ENCODE assay signal across 11 cellular contexts in the genomic region with DNA sequence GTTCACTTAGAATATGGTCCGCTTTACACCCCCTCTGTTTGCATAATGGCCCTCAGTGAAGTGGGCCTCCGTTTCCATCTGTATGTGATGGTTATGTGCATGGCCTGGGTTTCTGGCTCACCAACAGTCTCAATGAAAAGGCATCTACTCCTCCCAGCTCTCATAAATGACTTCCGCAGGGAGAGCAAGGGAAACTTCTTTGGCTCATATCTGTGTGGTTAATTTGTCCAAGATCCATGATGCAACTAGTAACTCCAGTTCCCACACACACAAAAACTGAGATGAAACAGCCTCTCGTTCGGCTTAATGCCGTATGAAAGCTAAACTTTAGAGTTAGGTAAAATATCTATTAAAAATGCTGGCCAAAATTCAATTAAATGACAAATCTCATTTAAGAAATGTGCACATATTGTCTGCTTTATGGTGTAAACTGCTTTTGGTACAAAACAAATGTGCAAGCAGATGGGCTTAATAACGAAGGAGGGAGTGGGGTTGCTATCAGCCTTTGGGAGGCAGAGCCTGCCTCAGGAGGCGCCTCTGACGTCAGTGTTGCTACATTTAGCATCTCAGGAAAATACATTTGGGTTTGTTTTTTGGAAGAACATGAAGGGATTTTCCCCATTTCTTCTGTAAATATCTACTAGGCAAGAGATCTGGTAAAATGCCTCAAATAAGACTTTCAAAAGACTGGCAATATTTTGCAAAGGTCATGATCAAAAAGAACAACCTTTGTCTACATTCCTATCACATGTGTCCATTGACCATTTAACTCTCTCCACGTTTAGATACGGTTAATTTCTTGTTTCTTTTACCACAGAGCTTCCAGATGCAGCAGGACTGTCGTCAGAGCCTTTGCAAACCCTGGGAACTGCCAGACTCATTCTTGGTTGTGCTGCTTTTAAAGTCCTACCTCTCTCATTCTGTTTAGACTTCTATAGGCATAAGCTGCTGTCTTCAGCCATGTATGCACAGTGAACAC.
A peak's percentile ranks its signal among the peaks of the same experiment; 100 is the strongest.
DNase-seq lines count a peak whose midpoint lies in the region; ATAC-seq and TF ChIP-seq lines count a peak whose summit lies in the region.
"Had no signal": no experiment of that assay in that cellular context is flagged by ENCODE, and none has a peak within 500 bp of the region (broad histone marks: within the 10 kb centered on the region; RNA-seq: fewer than 3 reads in every experiment).

No MANE protein-coding gene starts in this region.

- CTCF ChIA-PET in AG04449 (lab: Yijun Ruan, JAX), result interaction anchor here (0.8 to 1.2 kb wide), 2 partner anchors 24 to 403 kb away, joined by 3 read pairs; no protein-coding TSS in a partner anchor
- CTCF ChIA-PET in activated CD8-positive, alpha-beta T cell treated with anti-CD3 and anti-CD28 coated beads, Interleukin-2, amount 10 ng/mL, durations not matched to agents 7 days and 5 days (lab: Charles Lee), result interaction anchor here (0.6 to 3.9 kb wide), 5 partner anchors 10 to 758 kb away, joined by 3 to 17 read pairs (median 3); no protein-coding TSS in a partner anchor

- no peak overlapping the region; the same call in 1 of the 2 replicates for H3K4me3 ChIP-seq in AG04449 (ENCODE audit: low read depth, low read length)

- H3K4me3 Mint-ChIP-seq in activated CD8-positive, alpha-beta T cell treated with anti-CD3 and anti-CD28 coated beads, Interleukin-2, amount 10 ng/mL, durations not matched to agents 7 days and 5 days, result no peak overlapping the region

- H3K4me1 Mint-ChIP-seq in activated CD8-positive, alpha-beta T cell treated with anti-CD3 and anti-CD28 coated beads, Interleukin-2, amount 10 ng/mL, durations not matched to agents 7 days and 5 days (ENCODE audit: low read depth), result peaks cover 58% of the 10 kb centered on the region

- TF ChIP-seq CTCF in AG04449 (IDR thresholded peaks at IDR 0.05; ENCODE audit: insufficient read depth, low read length, missing control alignments), result no peak

- no peaks in the 10 kb centered on the region for H3K27me3 Mint-ChIP-seq in activated CD8-positive, alpha-beta T cell treated with anti-CD3 and anti-CD28 coated beads, Interleukin-2, amount 10 ng/mL, durations not matched to agents 7 days and 5 days (ENCODE audit: low read depth)

- DNase-seq in AG04449 (ENCODE audit: low read depth, low spot score), result peak; percentile 86
- DNase-seq in NCI-H2171 treated with DMSO at 0.1 percent for 48 hours (lab: John Stamatoyannopoulos, UW), result peak; percentile 36
- DNase-seq in fibroblast of gingiva (ENCODE audit: low read depth), result peak; percentile 92
- peak; percentile 82 for DNase-seq in myocyte (ENCODE audit: low read depth)
- DNase-seq in stimulated activated naive CD4-positive, alpha-beta T cell (lab: John Stamatoyannopoulos, UW), result no peak
- no peak for DNase-seq in activated CD8-positive, alpha-beta T cell treated with anti-CD3 and anti-CD28 coated beads, Interleukin-2, amount 10 ng/mL, durations not matched to agents 7 days and 5 days
- DNase-seq: activated CD4-positive, alpha-beta T cell treated with anti-CD3 and anti-CD28 coated beads for 4 hours; Calu3; NCI-H146 had no signal

- no peaks in the 10 kb centered on the region for H3K9me3 Mint-ChIP-seq in activated CD8-positive, alpha-beta T cell treated with anti-CD3 and anti-CD28 coated beads, Interleukin-2, amount 10 ng/mL, durations not matched to agents 7 days and 5 days (ENCODE audit: insufficient read depth)

- peaks cover 16% of the 10 kb centered on the region for H3K36me3 Mint-ChIP-seq in activated CD8-positive, alpha-beta T cell treated with anti-CD3 and anti-CD28 coated beads, Interleukin-2, amount 10 ng/mL, durations not matched to agents 7 days and 5 days (ENCODE audit: low read depth)

- H3K27ac Mint-ChIP-seq in activated CD8-positive, alpha-beta T cell treated with anti-CD3 and anti-CD28 coated beads, Interleukin-2, amount 10 ng/mL, durations not matched to agents 7 days and 5 days, result no peak overlapping the region

- POLR2A ChIA-PET in AG04449 (lab: Yijun Ruan, JAX), result no interaction called here
- POLR2A ChIA-PET in activated CD8-positive, alpha-beta T cell treated with anti-CD3 and anti-CD28 coated beads, Interleukin-2, amount 10 ng/mL, durations not matched to agents 7 days and 5 days (lab: Charles Lee), result interaction anchor here (1.3 kb wide), 1 partner anchor 23 kb away, joined by 3 read pairs; no protein-coding TSS in a partner anchor

- ATAC-seq in HG02798 (IDR thresholded peaks at IDR 0.05; ENCODE audit: poor library complexity, unreplicated experiment) (no peak), GM19328 (IDR thresholded peaks at IDR 0.05; ENCODE audit: unreplicated experiment) (no peak)
- no peak for ATAC-seq in activated CD8-positive, alpha-beta T cell treated with anti-CD3 and anti-CD28 coated beads, Interleukin-2, amount 10 ng/mL, durations not matched to agents 7 days and 5 days

Comparison
In these comparisons a context has a peak if more than half of its experiments do, and no peak if none do; other contexts are left out.
1. DNase-seq: peak in AG04449 (single experiment), NCI-H2171 treated with DMSO at 0.1 percent for 48 hours (single experiment), fibroblast of gingiva (single experiment) and myocyte (single experiment); none in stimulated activated naive CD4-positive, alpha-beta T cell (0 of 6) and activated CD8-positive, alpha-beta T cell treated with anti-CD3 and anti-CD28 coated beads, Interleukin-2, amount 10 ng/mL, durations not matched to agents 7 days and 5 days (single experiment).